16 cellular contexts compared by ENCODE assay signal in genomic region chr12:110373025-110373876, GRCh38. TPM values are rescaled to one million over a fixed set of nuclear protein-coding genes. Genes with fewer than 3 reads are reported as not detected.
A peak's percentile ranks its signal among the peaks of the same experiment; 100 is the strongest.
DNase-seq lines count a peak whose midpoint lies in the region; ATAC-seq and TF ChIP-seq lines count a peak whose summit lies in the region.
"Had no signal": no experiment of that assay in that cellular context is flagged by ENCODE, and none has a peak within 500 bp of the region (broad histone marks: within the 10 kb centered on the region; RNA-seq: fewer than 3 reads in every experiment).

No MANE protein-coding gene starts in this region.

- no peak for TF ChIP-seq CTCF in Calu3 (IDR thresholded peaks at IDR 0.05; ENCODE audit: unreplicated experiment)
- no peak for TF ChIP-seq CTCF in ascending aorta (IDR thresholded peaks at IDR 0.05)
- TF ChIP-seq CTCF in left ventricle myocardium inferior (IDR thresholded peaks at IDR 0.05; ENCODE audit: borderline replicate concordance) = no peak
- TF ChIP-seq CTCF in left lung (IDR thresholded peaks at IDR 0.05) = no peak

- no peaks in the 10 kb centered on the region for H3K27me3 Mint-ChIP-seq in Calu3 (ENCODE audit: unreplicated experiment)
- no peaks in the 10 kb centered on the region for H3K27me3 Mint-ChIP-seq in activated CD8-positive, alpha-beta T cell treated with anti-CD3 and anti-CD28 coated beads, Interleukin-2, amount 10 ng/mL, durations not matched to agents 7 days and 5 days (ENCODE audit: low read depth)
- H3K27me3 Mint-ChIP-seq: CD4-positive, alpha-beta T cell had no signal

- BruUV-seq in Calu3 (replicated peaks; lab: Mats Ljungman, UMichigan) = TSS peak; percentile 15

- POLR2A ChIA-PET in activated CD8-positive, alpha-beta T cell treated with anti-CD3 and anti-CD28 coated beads, Interleukin-2, amount 10 ng/mL, durations not matched to agents 7 days and 5 days (lab: Charles Lee) = interaction anchor here (0.6 to 1.0 kb wide), 4 partner anchors 11 to 70 kb away, joined by 3 to 4 read pairs (median 3); no protein-coding TSS in a partner anchor

- H3K27ac Mint-ChIP-seq in Calu3 (ENCODE audit: unreplicated experiment) = no peak overlapping the region
- peak overlapping the region; percentile 27 for H3K27ac Mint-ChIP-seq in stimulated activated effector memory CD8-positive, alpha-beta T cell treated with anti-CD3 and anti-CD28 coated beads, Interleukin-12 subunit alpha, Interleukin-12 subunit beta, amount 100 ng/mL, for 72 hours
- no peak overlapping the region for H3K27ac Mint-ChIP-seq in activated CD8-positive, alpha-beta T cell treated with anti-CD3 and anti-CD28 coated beads, Interleukin-2, amount 10 ng/mL, durations not matched to agents 7 days and 5 days
- H3K27ac Mint-ChIP-seq: activated naive CD4-positive, alpha-beta T cell treated with anti-CD3 and anti-CD28 coated beads for 36 hours; CD4-positive, alpha-beta T cell had no signal

- intact Hi-C loops in Calu3 (cut with micrococcal nuclease; ENCODE audit: unreplicated experiment) (no loop called here), ascending aorta (cut with DNase I) (loop anchor here (5.0 kb wide), 1 partner anchor 91 kb away; the partner anchor contains the start of gene ATP2A2), left ventricle myocardium inferior (cut with micrococcal nuclease) (no loop called here), left lung (cut with DNase I) (no loop called here)

- peaks cover 71% of the 10 kb centered on the region for H3K36me3 Mint-ChIP-seq in Calu3 (ENCODE audit: insufficient read depth, unreplicated experiment)
- peaks cover 71% of the 10 kb centered on the region for H3K36me3 Mint-ChIP-seq in stimulated activated effector memory CD8-positive, alpha-beta T cell treated with anti-CD3 and anti-CD28 coated beads, Interleukin-12 subunit alpha, Interleukin-12 subunit beta, amount 100 ng/mL, for 72 hours
- peaks cover 45% of the 10 kb centered on the region for H3K36me3 Mint-ChIP-seq in activated CD8-positive, alpha-beta T cell treated with anti-CD3 and anti-CD28 coated beads, Interleukin-2, amount 10 ng/mL, durations not matched to agents 7 days and 5 days (ENCODE audit: low read depth)

- peaks cover 0 to 45% of the 10 kb centered on the region in 2 donors for H3K4me1 ChIP-seq in ascending aorta
- peaks cover 38% of the 10 kb centered on the region for H3K4me1 ChIP-seq in left ventricle myocardium inferior
- peaks cover 6 to 8% of the 10 kb centered on the region in 2 donors for H3K4me1 ChIP-seq in left lung

- no peaks in the 10 kb centered on the region for H3K4me1 Mint-ChIP-seq in Calu3 (ENCODE audit: low read depth, unreplicated experiment)
- H3K4me1 Mint-ChIP-seq in stimulated activated effector memory CD8-positive, alpha-beta T cell treated with anti-CD3 and anti-CD28 coated beads, Interleukin-12 subunit alpha, Interleukin-12 subunit beta, amount 100 ng/mL, for 72 hours = peaks cover 7% of the 10 kb centered on the region
- no peaks in the 10 kb centered on the region for H3K4me1 Mint-ChIP-seq in activated CD8-positive, alpha-beta T cell treated with anti-CD3 and anti-CD28 coated beads, Interleukin-2, amount 10 ng/mL, durations not matched to agents 7 days and 5 days (ENCODE audit: low read depth)

- H3K4me3 Mint-ChIP-seq in Calu3 (ENCODE audit: low read depth, unreplicated experiment) = no peak overlapping the region
- H3K4me3 Mint-ChIP-seq in stimulated activated effector memory CD8-positive, alpha-beta T cell treated with anti-CD3 and anti-CD28 coated beads, Interleukin-12 subunit alpha, Interleukin-12 subunit beta, amount 100 ng/mL, for 72 hours = no peak overlapping the region
- no peak overlapping the region for H3K4me3 Mint-ChIP-seq in activated CD8-positive, alpha-beta T cell treated with anti-CD3 and anti-CD28 coated beads, Interleukin-2, amount 10 ng/mL, durations not matched to agents 7 days and 5 days
- H3K4me3 Mint-ChIP-seq: activated naive CD4-positive, alpha-beta T cell treated with anti-CD3 and anti-CD28 coated beads for 36 hours; CD4-positive, alpha-beta T cell had no signal

- H3K4me3 ChIP-seq in ascending aorta (no peak overlapping the region), left ventricle myocardium inferior (no peak overlapping the region), left lung (no peak overlapping the region)
- H3K4me3 ChIP-seq: Peyer's patch had no signal

- H3K27ac ChIP-seq in ascending aorta (peak overlapping the region; percentile 64 to 78), left ventricle myocardium inferior (replicated peaks) (peak overlapping the region; percentile 31), left lung (no peak overlapping the region)
- H3K27ac ChIP-seq: foreskin keratinocyte had no signal

- H3K9me3 ChIP-seq in ascending aorta (no peaks in the 10 kb centered on the region), left ventricle myocardium inferior (replicated peaks) (no peaks in the 10 kb centered on the region), left lung (no peaks in the 10 kb centered on the region)
- H3K9me3 ChIP-seq: Peyer's patch had no signal

- H3K9me3 Mint-ChIP-seq in Calu3 (ENCODE audit: low read depth, unreplicated experiment) = no peaks in the 10 kb centered on the region
- no peaks in the 10 kb centered on the region for H3K9me3 Mint-ChIP-seq in stimulated activated effector memory CD8-positive, alpha-beta T cell treated with anti-CD3 and anti-CD28 coated beads, Interleukin-12 subunit alpha, Interleukin-12 subunit beta, amount 100 ng/mL, for 72 hours
- no peaks in the 10 kb centered on the region for H3K9me3 Mint-ChIP-seq in activated CD8-positive, alpha-beta T cell treated with anti-CD3 and anti-CD28 coated beads, Interleukin-2, amount 10 ng/mL, durations not matched to agents 7 days and 5 days (ENCODE audit: insufficient read depth)
- H3K9me3 Mint-ChIP-seq: activated naive CD4-positive, alpha-beta T cell treated with anti-CD3 and anti-CD28 coated beads for 36 hours; CD4-positive, alpha-beta T cell had no signal

- no peak for ATAC-seq in stimulated activated effector memory CD8-positive, alpha-beta T cell treated with anti-CD3 and anti-CD28 coated beads, Interleukin-12 subunit alpha, Interleukin-12 subunit beta, amount 100 ng/mL, for 72 hours
- ATAC-seq in HG02763 (IDR thresholded peaks at IDR 0.05; ENCODE audit: unreplicated experiment) (no peak), left lung (no peak)
- ATAC-seq in activated CD8-positive, alpha-beta T cell treated with anti-CD3 and anti-CD28 coated beads, Interleukin-2, amount 10 ng/mL, durations not matched to agents 7 days and 5 days = no peak
- ATAC-seq: foreskin keratinocyte had no signal

- H3K27me3 ChIP-seq in ascending aorta = no peaks in the 10 kb centered on the region
- no peaks in the 10 kb centered on the region for H3K27me3 ChIP-seq in left ventricle myocardium inferior (ENCODE audit: low read depth)
- no peaks in the 10 kb centered on the region for H3K27me3 ChIP-seq in left lung
- H3K27me3 ChIP-seq: foreskin keratinocyte, Peyer's patch had no signal

- H3K36me3 ChIP-seq in ascending aorta (peaks cover 16 to 39% of the 10 kb centered on the region in 2 donors), left ventricle myocardium inferior (peaks cover 70% of the 10 kb centered on the region), left lung (peaks cover 0 to 83% of the 10 kb centered on the region in 2 donors)

- CTCF ChIA-PET in Calu3 (lab: Charles Lee) = interaction anchor here (0.9 kb wide), 1 partner anchor 58 kb away, joined by 3 read pairs; no protein-coding TSS in a partner anchor
- CTCF ChIA-PET in activated CD8-positive, alpha-beta T cell treated with anti-CD3 and anti-CD28 coated beads, Interleukin-2, amount 10 ng/mL, durations not matched to agents 7 days and 5 days (lab: Charles Lee) = interaction anchor here (0.6 to 1.2 kb wide), 4 partner anchors 15 to 58 kb away, joined by 3 read pairs; no protein-coding TSS in a partner anchor

- DNase-seq in Calu3 (no peak), ascending aorta (ENCODE audit: low spot score in 2 of 2) (no peak), left ventricle myocardium inferior (peak; percentile 52), cerebellum (ENCODE audit: low spot score) (no peak), left lung (no peak)
- no peak for DNase-seq in stimulated activated effector memory CD8-positive, alpha-beta T cell treated with anti-CD3 and anti-CD28 coated beads, Interleukin-12 subunit alpha, Interleukin-12 subunit beta, amount 100 ng/mL, for 72 hours (ENCODE audit: low spot score in 2 of 2)
- no peak for DNase-seq in activated CD8-positive, alpha-beta T cell treated with anti-CD3 and anti-CD28 coated beads, Interleukin-2, amount 10 ng/mL, durations not matched to agents 7 days and 5 days
- DNase-seq: activated CD8-positive, alpha-beta memory T cell treated with anti-CD3 and anti-CD28 coated beads for 24 hours; activated naive CD4-positive, alpha-beta T cell treated with anti-CD3 and anti-CD28 coated beads for 36 hours; CD4-positive, alpha-beta T cell; NCI-H2107; stimulated activated naive CD4-positive, alpha-beta T cell; T-helper 9 cell had no signal

RNA-seq across cellular contexts. Expression of gene ANAPC7, which starts 30.3 kb away (rescaled TPM):
- total RNA-seq in Calu3 (2022) (111 and 136 TPM in 2 replicates), ascending aorta (34.7 TPM), left ventricle myocardium inferior (32.0 TPM), cerebellum (58.5 TPM), left lung (10 to 100 TPM; 48.6 to 49.8 TPM)
- total RNA-seq in activated CD8-positive, alpha-beta T cell treated with anti-CD3 and anti-CD28 coated beads, Interleukin-2, amount 10 ng/mL, durations not matched to agents 7 days and 5 days = 10 to 100 TPM; 53.0 to 64.3 TPM

Comparison
In these comparisons a context has a peak if more than half of its experiments do, and no peak if none do; other contexts are left out.
1. H3K27ac ChIP-seq: peak in ascending aorta (2 of 2) and left ventricle myocardium inferior (single experiment); none in left lung (0 of 2).